ENCODE assay signal across 1 cellular context in the genomic region with DNA sequence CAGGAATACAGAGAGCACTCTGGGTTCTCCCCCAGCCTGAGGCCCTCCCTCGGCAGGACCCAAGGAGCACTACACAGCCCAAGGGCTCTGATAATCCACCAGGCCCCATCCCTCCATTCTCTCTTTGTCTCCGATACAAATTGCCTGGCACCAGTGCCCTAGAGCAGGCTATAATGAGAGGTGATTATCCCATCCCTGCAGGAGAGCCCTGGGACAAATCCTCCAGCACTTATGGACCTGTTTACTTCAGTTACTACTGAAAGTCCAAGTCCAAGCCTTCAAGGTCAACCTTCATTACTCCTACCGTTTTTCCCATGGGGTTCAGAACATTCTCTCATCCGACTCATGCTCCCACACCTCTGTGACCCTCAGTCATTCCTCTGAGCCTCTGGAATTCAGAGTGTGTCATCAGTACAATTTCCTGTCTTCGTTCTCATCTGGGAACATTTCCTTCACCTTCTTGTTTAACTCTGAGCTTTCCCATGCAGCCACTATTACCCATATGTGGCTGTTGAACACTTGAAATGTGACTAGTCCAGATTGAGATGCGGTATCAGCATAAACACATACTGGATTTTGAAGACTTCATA.
TF ChIP-seq lines count a peak whose summit lies in the region.

No MANE protein-coding gene starts in this region.

TF ChIP-seq in GM23338, 12 proteins besides CTCF, POLR2A, EP300 and RAD21 (continued from another document):
- TF ChIP-seq, protein P1, sequence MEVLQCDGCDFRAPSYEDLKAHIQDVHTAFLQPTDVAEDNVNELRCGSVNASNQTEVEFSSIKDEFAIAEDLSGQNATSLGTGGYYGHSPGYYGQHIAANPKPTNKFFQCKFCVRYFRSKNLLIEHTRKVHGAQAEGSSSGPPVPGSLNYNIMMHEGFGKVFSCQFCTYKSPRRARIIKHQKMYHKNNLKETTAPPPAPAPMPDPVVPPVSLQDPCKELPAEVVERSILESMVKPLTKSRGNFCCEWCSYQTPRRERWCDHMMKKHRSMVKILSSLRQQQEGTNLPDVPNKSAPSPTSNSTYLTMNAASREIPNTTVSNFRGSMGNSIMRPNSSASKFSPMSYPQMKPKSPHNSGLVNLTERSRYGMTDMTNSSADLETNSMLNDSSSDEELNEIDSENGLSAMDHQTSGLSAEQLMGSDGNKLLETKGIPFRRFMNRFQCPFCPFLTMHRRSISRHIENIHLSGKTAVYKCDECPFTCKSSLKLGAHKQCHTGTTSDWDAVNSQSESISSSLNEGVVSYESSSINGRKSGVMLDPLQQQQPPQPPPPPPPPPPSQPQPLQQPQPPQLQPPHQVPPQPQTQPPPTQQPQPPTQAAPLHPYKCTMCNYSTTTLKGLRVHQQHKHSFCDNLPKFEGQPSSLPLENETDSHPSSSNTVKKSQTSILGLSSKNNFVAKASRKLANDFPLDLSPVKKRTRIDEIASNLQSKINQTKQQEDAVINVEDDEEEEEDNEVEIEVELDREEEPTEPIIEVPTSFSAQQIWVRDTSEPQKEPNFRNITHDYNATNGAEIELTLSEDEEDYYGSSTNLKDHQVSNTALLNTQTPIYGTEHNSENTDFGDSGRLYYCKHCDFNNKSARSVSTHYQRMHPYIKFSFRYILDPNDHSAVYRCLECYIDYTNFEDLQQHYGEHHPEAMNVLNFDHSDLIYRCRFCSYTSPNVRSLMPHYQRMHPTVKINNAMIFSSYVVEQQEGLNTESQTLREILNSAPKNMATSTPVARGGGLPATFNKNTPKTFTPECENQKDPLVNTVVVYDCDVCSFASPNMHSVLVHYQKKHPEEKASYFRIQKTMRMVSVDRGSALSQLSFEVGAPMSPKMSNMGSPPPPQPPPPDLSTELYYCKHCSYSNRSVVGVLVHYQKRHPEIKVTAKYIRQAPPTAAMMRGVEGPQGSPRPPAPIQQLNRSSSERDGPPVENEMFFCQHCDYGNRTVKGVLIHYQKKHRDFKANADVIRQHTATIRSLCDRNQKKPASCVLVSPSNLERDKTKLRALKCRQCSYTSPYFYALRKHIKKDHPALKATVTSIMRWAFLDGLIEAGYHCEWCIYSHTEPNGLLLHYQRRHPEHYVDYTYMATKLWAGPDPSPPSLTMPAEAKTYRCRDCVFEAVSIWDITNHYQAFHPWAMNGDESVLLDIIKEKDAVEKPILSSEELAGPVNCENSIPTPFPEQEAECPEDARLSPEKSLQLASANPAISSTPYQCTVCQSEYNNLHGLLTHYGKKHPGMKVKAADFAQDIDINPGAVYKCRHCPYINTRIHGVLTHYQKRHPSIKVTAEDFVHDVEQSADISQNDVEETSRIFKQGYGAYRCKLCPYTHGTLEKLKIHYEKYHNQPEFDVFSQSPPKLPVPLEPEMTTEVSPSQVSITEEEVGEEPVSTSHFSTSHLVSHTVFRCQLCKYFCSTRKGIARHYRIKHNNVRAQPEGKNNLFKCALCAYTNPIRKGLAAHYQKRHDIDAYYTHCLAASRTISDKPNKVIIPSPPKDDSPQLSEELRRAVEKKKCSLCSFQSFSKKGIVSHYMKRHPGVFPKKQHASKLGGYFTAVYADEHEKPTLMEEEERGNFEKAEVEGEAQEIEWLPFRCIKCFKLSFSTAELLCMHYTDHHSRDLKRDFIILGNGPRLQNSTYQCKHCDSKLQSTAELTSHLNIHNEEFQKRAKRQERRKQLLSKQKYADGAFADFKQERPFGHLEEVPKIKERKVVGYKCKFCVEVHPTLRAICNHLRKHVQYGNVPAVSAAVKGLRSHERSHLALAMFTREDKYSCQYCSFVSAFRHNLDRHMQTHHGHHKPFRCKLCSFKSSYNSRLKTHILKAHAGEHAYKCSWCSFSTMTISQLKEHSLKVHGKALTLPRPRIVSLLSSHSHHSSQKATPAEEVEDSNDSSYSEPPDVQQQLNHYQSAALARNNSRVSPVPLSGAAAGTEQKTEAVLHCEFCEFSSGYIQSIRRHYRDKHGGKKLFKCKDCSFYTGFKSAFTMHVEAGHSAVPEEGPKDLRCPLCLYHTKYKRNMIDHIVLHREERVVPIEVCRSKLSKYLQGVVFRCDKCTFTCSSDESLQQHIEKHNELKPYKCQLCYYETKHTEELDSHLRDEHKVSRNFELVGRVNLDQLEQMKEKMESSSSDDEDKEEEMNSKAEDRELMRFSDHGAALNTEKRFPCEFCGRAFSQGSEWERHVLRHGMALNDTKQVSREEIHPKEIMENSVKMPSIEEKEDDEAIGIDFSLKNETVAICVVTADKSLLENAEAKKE (CRISPR knock-in tag; IDR thresholded peaks at IDR 0.05): no peak
- TF ChIP-seq POLR2AphosphoS5 (IDR thresholded peaks at IDR 0.05; ENCODE audit: low read depth) (no peak), JUNB (IDR thresholded peaks at IDR 0.05; ENCODE audit: unreplicated experiment) (no peak), ZNF331 (CRISPR knock-in tag; IDR thresholded peaks at IDR 0.05; ENCODE audit: low read depth) (no peak)
